16 cellular contexts compared by ENCODE assay signal in genomic region chr9:134944351-134944802, GRCh38. TPM values are rescaled to one million over a fixed set of nuclear protein-coding genes. Genes with fewer than 3 reads are reported as not detected.
DNase-seq lines count a peak whose midpoint lies in the region; ATAC-seq and TF ChIP-seq lines count a peak whose summit lies in the region.
"Had no signal": no experiment of that assay in that cellular context is flagged by ENCODE, and none has a peak within 500 bp of the region (broad histone marks: within the 10 kb centered on the region; RNA-seq: fewer than 3 reads in every experiment).

No MANE protein-coding gene starts in this region.

- H3K4me3 ChIP-seq in GM23338 (no peak overlapping the region), RWPE2 (ENCODE audit: severe bottlenecking) (no peak overlapping the region), left ventricle myocardium inferior (peak overlapping the region; percentile 35)
- H3K4me3 ChIP-seq: adrenal gland had no signal

- H3K27ac ChIP-seq in GM23338 (ENCODE audit: low read depth) (no peak overlapping the region), RWPE2 (ENCODE audit: poor library complexity, severe bottlenecking) (no peak overlapping the region), left ventricle myocardium inferior (replicated peaks) (peak overlapping the region; percentile 65)
- H3K27ac ChIP-seq: adrenal gland had no signal

- H3K4me1 ChIP-seq in GM23338 (ENCODE audit: insufficient read depth) (no peaks in the 10 kb centered on the region), RWPE2 (ENCODE audit: insufficient read depth, poor library complexity, severe bottlenecking) (no peaks in the 10 kb centered on the region), left ventricle myocardium inferior (peaks cover 34% of the 10 kb centered on the region)

- no peaks in the 10 kb centered on the region for H3K9me2 ChIP-seq in GM23338 (ENCODE audit: insufficient read depth)

- no peak for TF ChIP-seq CTCF in GM23338 (conservative IDR thresholded peaks at IDR 0.05; ENCODE audit: low read depth in 2 of 2)
- no peak for TF ChIP-seq CTCF in RWPE2 (IDR thresholded peaks at IDR 0.05; ENCODE audit: poor library complexity, severe bottlenecking)
- TF ChIP-seq CTCF in left ventricle myocardium inferior (IDR thresholded peaks at IDR 0.05; ENCODE audit: borderline replicate concordance), result no peak

- DNase-seq in GM23338 (ENCODE audit: low spot score) (peak; percentile 27), RWPE2 (ENCODE audit: low spot score) (peak; percentile 10), left ventricle myocardium inferior (no peak), retina (peak; percentile 89), dedifferentiated amniotic fluid mesenchymal stem cell (ENCODE audit: extremely low spot score) (no peak), D341Med (ENCODE audit: low spot score) (no peak), NCI-H446 treated with DMSO at 0.1 percent for 48 hours (lab: John Stamatoyannopoulos, UW) (no peak)
- DNase-seq: adrenal gland; COR-L47; kidney; naive thymus-derived CD4-positive, alpha-beta T cell; NCI-H1436 treated with DMSO at 0.1 percent for 48 hours; stimulated activated CD4-positive, alpha-beta T cell treated with anti-CD3 and anti-CD28 coated beads, Interleukin-12 subunit alpha, Interleukin-12 subunit beta, amount 100 ng/mL, for 4 hours had no signal

- H3K36me3 ChIP-seq in GM23338 (ENCODE audit: insufficient read depth) (no peaks in the 10 kb centered on the region), RWPE2 (ENCODE audit: low read depth) (no peaks in the 10 kb centered on the region), left ventricle myocardium inferior (no peaks in the 10 kb centered on the region)
- H3K36me3 ChIP-seq: adrenal gland had no signal

- no peak overlapping the region for H3K4me2 ChIP-seq in GM23338

- H3K27me3 Mint-ChIP-seq in GM23338 (ENCODE audit: insufficient read depth, low read depth, poor library complexity), result peaks cover 3% of the 10 kb centered on the region

- no peaks in the 10 kb centered on the region for H3K9me3 Mint-ChIP-seq in GM23338
- H3K9me3 Mint-ChIP-seq: IgD-negative memory B cell; naive thymus-derived CD4-positive, alpha-beta T cell had no signal

- ATAC-seq in GM23338 (peak; percentile 79), RWPE2 (ENCODE audit: low read depth) (no peak)
- ATAC-seq: activated CD4-positive, CD25-positive, alpha-beta regulatory T cell treated with anti-CD3 and anti-CD28 coated beads, Interleukin-2, amount 50 U/mL, for 24 hours; naive thymus-derived CD4-positive, alpha-beta T cell had no signal

- no peaks in the 10 kb centered on the region; the same call in 2 of the 3 replicates for H3K36me3 Mint-ChIP-seq in GM23338 (ENCODE audit: low read depth)
- H3K36me3 Mint-ChIP-seq: IgD-negative memory B cell; naive thymus-derived CD4-positive, alpha-beta T cell had no signal

- H3K9me3 ChIP-seq in RWPE2 (ENCODE audit: severe bottlenecking) (no peaks in the 10 kb centered on the region), left ventricle myocardium inferior (replicated peaks) (no peaks in the 10 kb centered on the region)
- H3K9me3 ChIP-seq: adrenal gland had no signal

- intact Hi-C loops in left ventricle myocardium inferior (cut with micrococcal nuclease), result no loop called here

- no peaks in the 10 kb centered on the region for H3K27me3 ChIP-seq in GM23338 (ENCODE audit: insufficient read depth)
- H3K27me3 ChIP-seq in RWPE2 (ENCODE audit: insufficient read depth, poor library complexity, severe bottlenecking), result peaks cover 41% of the 10 kb centered on the region
- H3K27me3 ChIP-seq in left ventricle myocardium inferior (ENCODE audit: low read depth), result peaks cover 77% of the 10 kb centered on the region
- H3K27me3 ChIP-seq: adrenal gland had no signal

- peak overlapping the region; percentile 63; the same call in 1 of the 2 replicates for H2AFZ ChIP-seq in GM23338

- H3K27ac Mint-ChIP-seq in GM23338, result no peak overlapping the region
- H3K27ac Mint-ChIP-seq: IgD-negative memory B cell; naive thymus-derived CD4-positive, alpha-beta T cell had no signal

- H3K79me2 ChIP-seq in GM23338 (replicated peaks; ENCODE audit: insufficient read depth), result no peaks in the 10 kb centered on the region

- no peaks in the 10 kb centered on the region for H3F3A ChIP-seq in GM23338 (replicated peaks; ENCODE audit: low read depth)

- no peak overlapping the region for H3K4me3 Mint-ChIP-seq in GM23338
- H3K4me3 Mint-ChIP-seq: naive thymus-derived CD4-positive, alpha-beta T cell had no signal

- H4K20me1 ChIP-seq in GM23338 (replicated peaks; ENCODE audit: insufficient read depth), result no peaks in the 10 kb centered on the region

- peaks cover 8% of the 10 kb centered on the region for H3K4me1 Mint-ChIP-seq in GM23338
- H3K4me1 Mint-ChIP-seq: IgD-negative memory B cell; naive thymus-derived CD4-positive, alpha-beta T cell had no signal

TF ChIP-seq in GM23338, 12 proteins besides CTCF, POLR2A, EP300 and RAD21:
- TF ChIP-seq POLR2AphosphoS5 (IDR thresholded peaks at IDR 0.05; ENCODE audit: low read depth) (no peak), STAT1 (IDR thresholded peaks at IDR 0.05; ENCODE audit: unreplicated experiment) (no peak), ETS1 (IDR thresholded peaks at IDR 0.05) (no peak), REST (IDR thresholded peaks at IDR 0.05; ENCODE audit: unreplicated experiment) (no peak)

RNA-seq across cellular contexts. Expression of gene FCN1, which starts 26.7 kb away (rescaled TPM):
- total RNA-seq in GM23338 (2014; rRNA removed; shearing (Covaris generic)), result not detected in 2 replicates
- not detected in 2 replicates for polyA plus RNA-seq in GM23338 (2016; fragmentation: Nextera tagmentation; extraction: Ambion mirVana)
- total RNA-seq in left ventricle myocardium inferior, result 2.9 TPM
- total RNA-seq: dermis microvascular lymphatic vessel endothelial cell had no signal

Comparison
In these comparisons a context has a peak if more than half of its experiments do, and no peak if none do; other contexts are left out.
1. DNase-seq: peak in GM23338 (single experiment), RWPE2 (single experiment) and retina (single experiment); none in left ventricle myocardium inferior (single experiment), dedifferentiated amniotic fluid mesenchymal stem cell (single experiment), D341Med (single experiment) and NCI-H446 treated with DMSO at 0.1 percent for 48 hours (single experiment).